Comparison of ENCODE assay signal across 14 cellular contexts in the genomic region with DNA sequence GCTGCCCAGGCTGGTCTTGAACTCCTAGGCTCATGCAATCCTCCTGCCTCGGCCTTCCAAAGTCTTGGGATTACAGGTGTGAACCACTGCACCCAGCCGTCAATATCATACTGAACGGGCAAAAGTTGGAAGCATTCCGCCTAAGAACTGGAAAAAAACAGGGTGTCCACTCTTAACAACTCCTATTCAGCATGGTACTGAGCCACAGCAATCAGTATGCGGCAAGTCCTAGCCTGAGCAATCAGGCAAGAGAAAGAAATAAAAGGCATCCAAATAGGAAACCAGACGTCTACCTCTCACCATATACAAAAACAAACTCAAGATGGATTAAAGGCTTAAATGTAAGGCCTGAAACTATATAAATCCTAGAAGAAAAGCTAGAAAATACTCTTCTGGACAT.
DNase-seq lines count a peak whose midpoint lies in the region; ATAC-seq and TF ChIP-seq lines count a peak whose summit lies in the region.
"Had no signal": no experiment of that assay in that cellular context is flagged by ENCODE, and none has a peak within 500 bp of the region (broad histone marks: within the 10 kb centered on the region; RNA-seq: fewer than 3 reads in every experiment).

No MANE protein-coding gene starts in this region.

- 0 out of 2 replicates have a peak overlapping the region, but pooled peaks have one; percentile 50 for H3K14ac ChIP-seq in IMR-90 (replicated peaks; ENCODE audit: low read depth, low read length)
- H3K14ac ChIP-seq in H9 (ENCODE audit: insufficient read depth, low read length), result no peak overlapping the region

- H2BK15ac ChIP-seq in IMR-90 (ENCODE audit: low read depth, low read length) (peak overlapping the region; percentile 90; the same call in 2 of the 3 replicates), H9 (ENCODE audit: low read depth, low read length) (no peak overlapping the region)

- no peak overlapping the region for H2BK12ac ChIP-seq in H9 (ENCODE audit: insufficient read length, low read depth, low read length)

- in situ Hi-C loops in IMR-90 (cut with MboI; ENCODE audit: low sequenced_read_pairs) (no loop called here), mammary epithelial cell (cut with MboI; ENCODE audit: low sequenced_read_pairs in 2 of 2) (no loop called here)

- no peak overlapping the region for H3K4me3 Mint-ChIP-seq in H9
- H3K4me3 Mint-ChIP-seq: activated naive CD4-positive, alpha-beta T cell treated with anti-CD3 and anti-CD28 coated beads, Interleukin-2, amount 10 ng/mL, durations not matched to agents 7 days and 5 days had no signal

- H3K36me3 ChIP-seq in IMR-90 (ENCODE audit: control insufficient read depth, insufficient read depth, low read length) (no peaks in the 10 kb centered on the region), mammary epithelial cell (ENCODE audit: insufficient read depth, low read length) (peaks cover 5% of the 10 kb centered on the region), osteoblast (ENCODE audit: insufficient read depth, low read length) (no peaks in the 10 kb centered on the region)
- H3K36me3 ChIP-seq: neutrophil had no signal

- H2BK120ac ChIP-seq in IMR-90 (ENCODE audit: low read depth, low read length), result peak overlapping the region; percentile 79
- H2BK120ac ChIP-seq in H9 (ENCODE audit: low read depth, low read length, poor library complexity, severe bottlenecking), result no peak overlapping the region

- H3K4me1 ChIP-seq in IMR-90 (ENCODE audit: control insufficient read depth, insufficient read depth, low read length) (peaks cover 10% of the 10 kb centered on the region), mammary epithelial cell (ENCODE audit: insufficient read depth, low read length) (peaks cover 53% of the 10 kb centered on the region), osteoblast (ENCODE audit: insufficient read depth, low read length) (peaks cover 34% of the 10 kb centered on the region), H9 (ENCODE audit: insufficient read depth, low read length) (peaks cover 6% of the 10 kb centered on the region; the same call in 1 of the 2 replicates)

- no peak overlapping the region for H4K5ac ChIP-seq in IMR-90 (ENCODE audit: low read depth, low read length)
- no peak overlapping the region for H4K5ac ChIP-seq in H9 (ENCODE audit: insufficient read length, low read depth, low read length)

- H2AK9ac ChIP-seq in IMR-90 (replicated peaks; ENCODE audit: low read depth, low read length, poor library complexity), result no peak overlapping the region

- H3K79me2 ChIP-seq in mammary epithelial cell (ENCODE audit: insufficient read depth, low read length) (peaks cover 20% of the 10 kb centered on the region), osteoblast (ENCODE audit: insufficient read depth, low read length) (no peaks in the 10 kb centered on the region), H9 (ENCODE audit: insufficient read depth, low read length) (no peaks in the 10 kb centered on the region)

- CTCF ChIA-PET in IMR-90 (lab: Yijun Ruan, JAX) (no interaction called here), mammary epithelial cell (lab: Charles Lee; ENCODE audit: low non-redundant PET) (no interaction called here)

- no peak overlapping the region for H3K27ac Mint-ChIP-seq in H9

- ATAC-seq in IMR-90 (ENCODE audit: low read depth), result no peak

- H2AFZ ChIP-seq in IMR-90 (replicated peaks; ENCODE audit: low read length, poor library complexity), result no peak overlapping the region
- H2AFZ ChIP-seq in mammary epithelial cell (ENCODE audit: low read depth, low read length), result no peak overlapping the region
- H2AFZ ChIP-seq in osteoblast (ENCODE audit: low read length), result no peak overlapping the region
- H2AFZ ChIP-seq in H9 (ENCODE audit: low read length), result no peak overlapping the region

- dilution Hi-C loops in IMR-90 (cut with HindIII; ENCODE audit: low sequenced_read_pairs, unreplicated experiment), result no loop called here
- dilution Hi-C loops in mammary epithelial cell (cut with HindIII; ENCODE audit: low sequenced_read_pairs), result no loop called here

- peaks cover 0 to 5% of the 10 kb centered on the region in 2 experiments; a peak in 1 of 4 replicates for H3K79me1 ChIP-seq in IMR-90 (ENCODE audit: low read depth in 1 of 2, low read length in 2 of 2)
- H3K79me1 ChIP-seq in H9 (ENCODE audit: insufficient read depth, low read depth, low read length, poor library complexity, severe bottlenecking), result no peaks in the 10 kb centered on the region

- H4K8ac ChIP-seq in IMR-90 (ENCODE audit: low read depth in 2 of 2, low read length in 2 of 2), result peak overlapping the region; percentile 51 to 62; a peak in 1 of 4 replicates
- no peak overlapping the region for H4K8ac ChIP-seq in H9 (replicated peaks; ENCODE audit: insufficient read length, low read depth, low read length)

- TF ChIP-seq CTCF in 22Rv1 (IDR thresholded peaks at IDR 0.05), result no peak
- no peak for TF ChIP-seq CTCF in IMR-90 (conservative IDR thresholded peaks at IDR 0.05; ENCODE audit: low read depth, low read length)
- TF ChIP-seq CTCF in mammary epithelial cell (conservative IDR thresholded peaks at IDR 0.05 in 1 of 2, IDR thresholded peaks at IDR 0.05 in 1 of 2; ENCODE audit: extremely low read depth in 1 of 2, insufficient read depth in 1 of 2, low read depth in 1 of 2, low read length in 2 of 2), result no peak
- no peak for TF ChIP-seq CTCF in osteoblast (IDR thresholded peaks at IDR 0.05; ENCODE audit: extremely low read depth, low read depth, low read length)
- no peak for TF ChIP-seq CTCF in H9 (conservative IDR thresholded peaks at IDR 0.05)
- no peak for TF ChIP-seq CTCF in lower leg skin (IDR thresholded peaks at IDR 0.05)

- BruUV-seq in IMR-90 (replicated peaks; lab: Mats Ljungman, UMichigan) (no TSS peak), mammary epithelial cell (replicated peaks; lab: Mats Ljungman, UMichigan) (no TSS peak)

- H3K27me3 ChIP-seq in IMR-90 (ENCODE audit: control insufficient read depth, insufficient read depth, low read length), result no peaks in the 10 kb centered on the region
- no peaks in the 10 kb centered on the region for H3K27me3 ChIP-seq in mammary epithelial cell (ENCODE audit: insufficient read depth, low read length)
- H3K27me3 ChIP-seq in osteoblast (ENCODE audit: insufficient read depth, low read length), result no peaks in the 10 kb centered on the region
- no peaks in the 10 kb centered on the region for H3K27me3 ChIP-seq in H9 (ENCODE audit: insufficient read depth, low read length)
- H3K27me3 ChIP-seq: neutrophil had no signal

- H3T11ph ChIP-seq in H9 (ENCODE audit: low read length), result no peak overlapping the region

- H4K20me1 ChIP-seq in IMR-90 (ENCODE audit: insufficient read depth, low read length) (peaks cover 6% of the 10 kb centered on the region; the same call in 1 of the 2 replicates), mammary epithelial cell (ENCODE audit: insufficient read depth, low read length) (no peaks in the 10 kb centered on the region), osteoblast (ENCODE audit: insufficient read depth, low read length) (no peaks in the 10 kb centered on the region), H9 (ENCODE audit: control insufficient read depth, insufficient read depth, insufficient read length) (no peaks in the 10 kb centered on the region)

- H3K36me3 Mint-ChIP-seq in H9 (ENCODE audit: insufficient read depth in 1 of 3, low read depth in 3 of 3), result peaks cover 3 to 18% (median 14%) of the 10 kb centered on the region in 3 experiments; a peak in 5 of 7 replicates

- WGBS in IMR-90 (ENCODE audit: extremely low coverage in 2 of 2, insufficient read length in 1 of 2), 2 experiments, result 100% methylated on average over 3 of the region's 6 CpGs; no CpG with 5 or more reads in 1 of the 2 experiments
- 66% methylated on average over 6 of the region's 6 CpGs for WGBS in mammary epithelial cell (ENCODE audit: low coverage, missing lambda C conversion rate)
- no CpG with 5 or more reads among the region's 6 CpGs for WGBS in H9 (ENCODE audit: extremely low coverage, insufficient read length, low lambda C conversion rate)
- 73 to 82% methylated on average over 6 of the region's 6 CpGs for WGBS in lower leg skin, 2 donors

- H4K91ac ChIP-seq in IMR-90 (ENCODE audit: insufficient read depth, low read depth, low read length), result peak overlapping the region; percentile 62; the same call in 1 of the 2 replicates
- H4K91ac ChIP-seq in H9 (ENCODE audit: insufficient read length, low read depth, low read length), result no peak overlapping the region

- intact Hi-C loops in IMR-90 (cut with micrococcal nuclease), result no loop called here
- intact Hi-C loops in mammary epithelial cell (cut with micrococcal nuclease), result no loop called here
- intact Hi-C loops in lower leg skin (cut with DNase I; ENCODE audit: low total_unique reads), result no loop called here

- peaks cover 9% of the 10 kb centered on the region for H3K9me1 ChIP-seq in IMR-90 (ENCODE audit: insufficient read depth, low read length)

- H2BK5ac ChIP-seq in IMR-90 (ENCODE audit: low read depth, low read length, poor library complexity, severe bottlenecking) (peak overlapping the region; percentile 4), H9 (ENCODE audit: insufficient read length, low read length) (no peak overlapping the region)

- H2BK20ac ChIP-seq in IMR-90 (ENCODE audit: low read depth, low read length) (peak overlapping the region; percentile 78), H9 (ENCODE audit: low read depth, low read length, poor library complexity, severe bottlenecking) (no peak overlapping the region)

- H3K9ac ChIP-seq in IMR-90 (ENCODE audit: low read depth, low read length) (no peak overlapping the region), mammary epithelial cell (ENCODE audit: insufficient read depth, low read length) (peak overlapping the region; percentile 28), H9 (ENCODE audit: extremely low read depth, insufficient read length, low read length) (no peak overlapping the region)

- no peaks in the 10 kb centered on the region for H3K23me2 ChIP-seq in H9 (ENCODE audit: insufficient read length, low read depth, low read length, poor library complexity, severe bottlenecking)

- TF ChIP-seq RAD21 in IMR-90 (IDR thresholded peaks at IDR 0.05; ENCODE audit: low read length), result no peak

- H3K9me3 Mint-ChIP-seq in H9, result no peaks in the 10 kb centered on the region
- H3K9me3 Mint-ChIP-seq: activated naive CD4-positive, alpha-beta T cell treated with anti-CD3 and anti-CD28 coated beads, Interleukin-2, amount 10 ng/mL, durations not matched to agents 7 days and 5 days had no signal

- POLR2A ChIA-PET in IMR-90 (lab: Charles Lee; ENCODE audit: unreplicated experiment), result interaction anchor here (0.6 kb wide), 1 partner anchor 20 kb away, joined by 3 read pairs; no protein-coding TSS in a partner anchor

- H3K9me3 ChIP-seq in IMR-90 (ENCODE audit: control insufficient read depth, insufficient read depth, low read length) (no peaks in the 10 kb centered on the region), mammary epithelial cell (replicated peaks; ENCODE audit: insufficient read depth, low read length) (no peaks in the 10 kb centered on the region), osteoblast (ENCODE audit: low read depth, low read length) (no peaks in the 10 kb centered on the region), H9 (ENCODE audit: control insufficient read depth, low read depth, low read length) (no peaks in the 10 kb centered on the region)
- H3K9me3 ChIP-seq: neutrophil had no signal

- TF ChIP-seq POLR2A in IMR-90 (IDR thresholded peaks at IDR 0.05; ENCODE audit: low read depth, low read length) (no peak), lower leg skin (IDR thresholded peaks at IDR 0.05) (no peak)

- DNase-seq in IMR-90, result no peak
- DNase-seq in mammary epithelial cell, result peak; percentile 37
- no peak for DNase-seq in osteoblast (ENCODE audit: insufficient read length, low spot score, missing footprints)
- no peak for DNase-seq in H9
- no peak for DNase-seq in lower leg skin (ENCODE audit: low spot score in 2 of 2)
- DNase-seq in GM19238 (ENCODE audit: insufficient read length, low spot score), result no peak
- no peak for DNase-seq in activated CD4-positive, alpha-beta T cell treated with anti-CD3 and anti-CD28 coated beads for 1 hour
- DNase-seq: activated naive CD4-positive, alpha-beta T cell treated with anti-CD3 and anti-CD28 coated beads, Interleukin-2, amount 10 ng/mL, durations not matched to agents 7 days and 5 days; AML-193; NCI-H187 treated with DMSO at 0.1 percent for 48 hours; NCI-H69; RPMI8226 had no signal

- H3K56ac ChIP-seq in IMR-90 (ENCODE audit: extremely low read depth, insufficient read depth, low read length), result no peak overlapping the region; the same call in 1 of the 2 replicates
- H3K56ac ChIP-seq in H9 (ENCODE audit: insufficient read length, low read depth, low read length), result no peak overlapping the region

- H3K18ac ChIP-seq in IMR-90 (ENCODE audit: low read depth, low read length) (no peak overlapping the region), H9 (ENCODE audit: insufficient read length, low read depth, low read length) (no peak overlapping the region)

- H3K4me3 ChIP-seq in IMR-90 (ENCODE audit: insufficient read depth, low read depth, low read length) (no peak overlapping the region), mammary epithelial cell (replicated peaks in 1 of 3; ENCODE audit: insufficient read depth in 1 of 3, low read depth in 2 of 3, low read length in 3 of 3) (peak overlapping the region in 1 of 3 experiments; percentile 13), osteoblast (ENCODE audit: insufficient read depth, low read length) (no peak overlapping the region), lower leg skin (ENCODE audit: low read depth, poor library complexity, severe bottlenecking) (no peak overlapping the region)

- H3K4me2 ChIP-seq in IMR-90 (ENCODE audit: low read depth, low read length), result no peak overlapping the region
- peak overlapping the region; percentile 82 for H3K4me2 ChIP-seq in mammary epithelial cell (ENCODE audit: insufficient read depth, low read depth, low read length)
- peak overlapping the region; percentile 23 for H3K4me2 ChIP-seq in osteoblast (ENCODE audit: insufficient read depth, low read length)
- no peak overlapping the region for H3K4me2 ChIP-seq in H9 (ENCODE audit: insufficient read depth, insufficient read length, low read length)

- peaks cover 22 to 24% of the 10 kb centered on the region in 2 experiments for H3K4me1 Mint-ChIP-seq in H9

- H3K27me3 Mint-ChIP-seq in H9 (ENCODE audit: low read depth), result no peaks in the 10 kb centered on the region
- H3K27me3 Mint-ChIP-seq: activated naive CD4-positive, alpha-beta T cell treated with anti-CD3 and anti-CD28 coated beads, Interleukin-2, amount 10 ng/mL, durations not matched to agents 7 days and 5 days had no signal

- H2AK5ac ChIP-seq in IMR-90 (ENCODE audit: low read depth, low read length) (peak overlapping the region; percentile 82; the same call in 1 of the 2 replicates), H9 (ENCODE audit: insufficient read length, low read length) (no peak overlapping the region)

- H3K27ac ChIP-seq in 22Rv1, result peak overlapping the region; percentile 91; the same call in 1 of the 2 replicates
- no peak overlapping the region for H3K27ac ChIP-seq in IMR-90 (ENCODE audit: insufficient read depth, low read length)
- H3K27ac ChIP-seq in mammary epithelial cell (ENCODE audit: insufficient read depth, low read depth, low read length), result peak overlapping the region; percentile 74
- peak overlapping the region; percentile 65 for H3K27ac ChIP-seq in osteoblast (ENCODE audit: low read depth, low read length)
- H3K27ac ChIP-seq in H9 (ENCODE audit: insufficient read length, low read depth, low read length), result no peak overlapping the region
- H3K27ac ChIP-seq: neutrophil had no signal

- H3K4ac ChIP-seq in IMR-90 (ENCODE audit: low read depth, low read length), result peak overlapping the region; percentile 73
- no peak overlapping the region for H3K4ac ChIP-seq in H9 (ENCODE audit: low read depth, low read length)

- no peak overlapping the region; the same call in 1 of the 2 replicates for H3K23ac ChIP-seq in IMR-90 (ENCODE audit: low read depth, low read length)
- H3K23ac ChIP-seq in H9 (ENCODE audit: insufficient read length, low read depth, low read length), result no peak overlapping the region

Comparison
In these comparisons a context has a peak if more than half of its experiments do, and no peak if none do; other contexts are left out.
1. H3K27ac ChIP-seq: peak in 22Rv1 (single experiment), mammary epithelial cell (single experiment) and osteoblast (single experiment); none in IMR-90 (single experiment) and H9 (single experiment).
2. H3K4me2 ChIP-seq: peak in mammary epithelial cell (single experiment) and osteoblast (single experiment); none in IMR-90 (single experiment) and H9 (single experiment).